ENCODE assay signal across 16 cellular contexts in genomic region chrX:42715689-42716022, GRCh38.
DNase-seq lines count a peak whose midpoint lies in the region; ATAC-seq and TF ChIP-seq lines count a peak whose summit lies in the region.
"Had no signal": no experiment of that assay in that cellular context is flagged by ENCODE, and none has a peak within 500 bp of the region (broad histone marks: within the 10 kb centered on the region; RNA-seq: fewer than 3 reads in every experiment).

No MANE protein-coding gene starts in this region.

- H4K91ac ChIP-seq in neuronal stem cell (ENCODE audit: low read depth, low read length, poor library complexity), result no peak overlapping the region

- H2AK5ac ChIP-seq in neuronal stem cell (ENCODE audit: low read depth, low read length), result no peak overlapping the region

- no peak for ATAC-seq in RWPE2 (ENCODE audit: low read depth)
- no peak for ATAC-seq in HG02970 (IDR thresholded peaks at IDR 0.05; ENCODE audit: low FRiP score, unreplicated experiment)
- ATAC-seq in HG03469 (IDR thresholded peaks at IDR 0.05; ENCODE audit: unreplicated experiment), result no peak

- H3K14ac ChIP-seq in neuronal stem cell (ENCODE audit: low read length), result no peak overlapping the region

- no peak overlapping the region for H4K8ac ChIP-seq in neuronal stem cell (ENCODE audit: low read depth, low read length)

- H3K9me2 ChIP-seq in hepatocyte (replicated peaks; ENCODE audit: insufficient read depth), result no peaks in the 10 kb centered on the region

- DNase-seq in RWPE2 (ENCODE audit: low spot score) (no peak), hepatocyte (ENCODE audit: low spot score) (no peak), neuronal stem cell (ENCODE audit: low spot score) (peak; percentile 11), D341Med (ENCODE audit: low spot score) (no peak), GM20000 (ENCODE audit: low spot score) (no peak)
- DNase-seq: DMS153, NCI-H2029 treated with DMSO at 0.1 percent for 48 hours had no signal

- no peak overlapping the region for H3K9ac ChIP-seq in neuronal stem cell (ENCODE audit: low read depth, low read length, poor library complexity)

- H3K18ac ChIP-seq in neuronal stem cell (ENCODE audit: low read length), result no peak overlapping the region

- H3K79me2 ChIP-seq in hepatocyte, result no peaks in the 10 kb centered on the region

- H2BK12ac ChIP-seq in neuronal stem cell (ENCODE audit: low read length), result no peak overlapping the region

- no peaks in the 10 kb centered on the region for H3K4me1 ChIP-seq in RWPE2 (ENCODE audit: insufficient read depth, poor library complexity, severe bottlenecking)
- H3K4me1 ChIP-seq in hepatocyte (ENCODE audit: insufficient read depth), result no peaks in the 10 kb centered on the region
- no peaks in the 10 kb centered on the region for H3K4me1 ChIP-seq in neuronal stem cell (ENCODE audit: control insufficient read depth in 2 of 2, insufficient read depth in 1 of 2, low read depth in 1 of 2, low read length in 2 of 2)
- H3K4me1 ChIP-seq: left ventricle myocardium inferior, sigmoid colon, SJSA1, testis, vagina had no signal

- peak; percentile 46 for TF ChIP-seq CTCF in 22Rv1 (IDR thresholded peaks at IDR 0.05)
- TF ChIP-seq CTCF in RWPE2 (IDR thresholded peaks at IDR 0.05; ENCODE audit: poor library complexity, severe bottlenecking), result peak; percentile 33
- TF ChIP-seq CTCF in hepatocyte (IDR thresholded peaks at IDR 0.05; ENCODE audit: poor library complexity), result no peak
- no peak for TF ChIP-seq CTCF in GM20000 (IDR thresholded peaks at IDR 0.05; ENCODE audit: extremely low read depth, missing control alignments)

- WGBS in hepatocyte (ENCODE audit: low lambda C conversion rate, missing lambda C conversion rate), result 70% methylated on average over 5 of the region's 5 CpGs
- no CpG with 5 or more reads among the region's 5 CpGs for WGBS in neuronal stem cell (ENCODE audit: extremely low coverage in 2 of 2, insufficient read length in 2 of 2, insufficient replicate concordance in 1 of 2), 2 donors

- no peak overlapping the region for H3K23ac ChIP-seq in neuronal stem cell (ENCODE audit: low read depth, low read length, poor library complexity)

- no peak overlapping the region for H3K4me2 ChIP-seq in hepatocyte
- H3K4me2 ChIP-seq in neuronal stem cell (ENCODE audit: insufficient read depth, low read length, poor library complexity, severe bottlenecking), result no peak overlapping the region

- no peak overlapping the region for H2BK5ac ChIP-seq in neuronal stem cell (ENCODE audit: low read length)

- H2AFZ ChIP-seq in hepatocyte (peak overlapping the region; percentile 27), neuronal stem cell (ENCODE audit: low read length) (peak overlapping the region; percentile 65)

- H2BK120ac ChIP-seq in neuronal stem cell (ENCODE audit: low read depth, low read length), result no peak overlapping the region

- no peak overlapping the region for H3K4me3 ChIP-seq in RWPE2 (ENCODE audit: severe bottlenecking)
- H3K4me3 ChIP-seq in hepatocyte, result no peak overlapping the region
- H3K4me3 ChIP-seq in neuronal stem cell (ENCODE audit: low read length in 2 of 2), result no peak overlapping the region
- H3K4me3 ChIP-seq: left ventricle myocardium inferior, MG63, sigmoid colon, SJSA1, testis, vagina had no signal

- no peaks in the 10 kb centered on the region for H3K36me3 ChIP-seq in RWPE2 (ENCODE audit: low read depth)
- no peaks in the 10 kb centered on the region for H3K36me3 ChIP-seq in hepatocyte (replicated peaks; ENCODE audit: insufficient read depth, low read depth)
- no peaks in the 10 kb centered on the region for H3K36me3 ChIP-seq in neuronal stem cell (replicated peaks in 1 of 2; ENCODE audit: control insufficient read depth in 2 of 2, insufficient read depth in 2 of 2, low read length in 2 of 2)
- H3K36me3 ChIP-seq: left ventricle myocardium inferior, MG63, sigmoid colon, SJSA1, vagina had no signal

- H3K9me3 ChIP-seq in RWPE2 (ENCODE audit: severe bottlenecking), result no peaks in the 10 kb centered on the region
- H3K9me3 ChIP-seq in hepatocyte (ENCODE audit: low read depth), result no peaks in the 10 kb centered on the region
- H3K9me3 ChIP-seq in neuronal stem cell (replicated peaks in 1 of 2; ENCODE audit: control insufficient read depth in 2 of 2, insufficient read depth in 1 of 2, low read depth in 1 of 2, low read length in 2 of 2), result no peaks in the 10 kb centered on the region
- H3K9me3 ChIP-seq: left ventricle myocardium inferior, MG63, sigmoid colon, SJSA1, testis, vagina had no signal

- H3K27me3 ChIP-seq in RWPE2 (ENCODE audit: insufficient read depth, poor library complexity, severe bottlenecking), result no peaks in the 10 kb centered on the region
- no peaks in the 10 kb centered on the region for H3K27me3 ChIP-seq in hepatocyte
- no peaks in the 10 kb centered on the region for H3K27me3 ChIP-seq in neuronal stem cell (ENCODE audit: control insufficient read depth in 3 of 3, insufficient read depth in 3 of 3, low read depth in 1 of 3, low read length in 3 of 3)
- H3K27me3 ChIP-seq: MG63, sigmoid colon, SJSA1, testis, vagina had no signal

- H3K79me1 ChIP-seq in neuronal stem cell (ENCODE audit: low read depth, low read length), result no peaks in the 10 kb centered on the region

- H3K27ac ChIP-seq in 22Rv1, result no peak overlapping the region
- H3K27ac ChIP-seq in RWPE2 (ENCODE audit: poor library complexity, severe bottlenecking), result no peak overlapping the region
- H3K27ac ChIP-seq in hepatocyte, result no peak overlapping the region
- H3K27ac ChIP-seq in neuronal stem cell (replicated peaks; ENCODE audit: low read length), result no peak overlapping the region
- H3K27ac ChIP-seq: left ventricle myocardium inferior, sigmoid colon, SJSA1, testis, vagina had no signal

- H3K4ac ChIP-seq in neuronal stem cell (ENCODE audit: low read length), result no peak overlapping the region

- no peak overlapping the region for H2BK15ac ChIP-seq in neuronal stem cell (ENCODE audit: low read length)

- no peaks in the 10 kb centered on the region for H4K20me1 ChIP-seq in hepatocyte (ENCODE audit: insufficient read depth, poor library complexity, severe bottlenecking)

Comparison
In these comparisons a context has a peak if more than half of its experiments do, and no peak if none do; other contexts are left out.
1. CTCF ChIP-seq: peak in 22Rv1 (single experiment) and RWPE2 (single experiment); none in hepatocyte (single experiment) and GM20000 (single experiment).